Comparison of ENCODE assay signal across 21 cellular contexts in genomic region chr12:48580831-48581230, GRCh38. TPM values are rescaled to one million over a fixed set of nuclear protein-coding genes. Genes with fewer than 3 reads are reported as not detected.
DNase-seq lines count a peak whose midpoint lies in the region; ATAC-seq and TF ChIP-seq lines count a peak whose summit lies in the region.
"Had no signal": no experiment of that assay in that cellular context is flagged by ENCODE, and none has a peak within 500 bp of the region (broad histone marks: within the 10 kb centered on the region; RNA-seq: fewer than 3 reads in every experiment).

No MANE protein-coding gene starts in this region.

- POLR2A ChIA-PET in MCF 10A (lab: Yijun Ruan, JAX), result interaction anchor here (1.0 to 1.5 kb wide), 2 partner anchors 10 to 26 kb away, joined by 5 to 6 read pairs; no protein-coding TSS in a partner anchor

- no peak for ATAC-seq in HG03378 (IDR thresholded peaks at IDR 0.05; ENCODE audit: unreplicated experiment)
- ATAC-seq: Panc1 had no signal

- intact Hi-C loops in MCF 10A (cut with micrococcal nuclease) (no loop called here), breast epithelium (cut with DNase I; ENCODE audit: low total_unique reads) (no loop called here)

- no peaks in the 10 kb centered on the region for H3K9me3 ChIP-seq in breast epithelium

- CTCF ChIA-PET in MCF 10A (lab: Yijun Ruan, JAX), result interaction anchor here (0.8 kb wide), 2 partner anchors 25 to 135 kb away, joined by 3 to 4 read pairs; no protein-coding TSS in a partner anchor

- H3K4me3 Mint-ChIP-seq in MCF 10A (ENCODE audit: unreplicated experiment) (no peak overlapping the region), glutamatergic neuron (ENCODE audit: unreplicated experiment) (no peak overlapping the region)
- H3K4me3 Mint-ChIP-seq: T-helper 1 cell treated with Interleukin-12 subunit alpha and Interleukin-12 subunit beta and Interleukin-4 antibody, amounts not matched to agents 30 μg/mL and 1 μg/mL, for 36 hours had no signal

- no peaks in the 10 kb centered on the region for H3K4me1 ChIP-seq in breast epithelium

- no peak for TF ChIP-seq CTCF in MCF 10A (IDR thresholded peaks at IDR 0.05; ENCODE audit: unreplicated experiment)
- no peak for TF ChIP-seq CTCF in breast epithelium (IDR thresholded peaks at IDR 0.05)
- no peak for TF ChIP-seq CTCF in epithelial cell of esophagus (IDR thresholded peaks at IDR 0.05; ENCODE audit: insufficient read depth, low read depth, low read length, missing control alignments)
- no peak for TF ChIP-seq CTCF in glutamatergic neuron (IDR thresholded peaks at IDR 0.05; ENCODE audit: partially characterized antibody, unreplicated experiment)

- H3K27ac Mint-ChIP-seq in MCF 10A (ENCODE audit: low read depth, unreplicated experiment) (no peak overlapping the region), glutamatergic neuron (ENCODE audit: unreplicated experiment) (no peak overlapping the region)
- H3K27ac Mint-ChIP-seq: T-helper 1 cell treated with Interleukin-12 subunit alpha and Interleukin-12 subunit beta and Interleukin-4 antibody, amounts not matched to agents 30 μg/mL and 1 μg/mL, for 36 hours had no signal

- no peaks in the 10 kb centered on the region for H3K27me3 ChIP-seq in breast epithelium

- H3K36me3 Mint-ChIP-seq in MCF 10A (ENCODE audit: insufficient read depth, unreplicated experiment), result peaks cover 6% of the 10 kb centered on the region
- no peaks in the 10 kb centered on the region for H3K36me3 Mint-ChIP-seq in glutamatergic neuron (ENCODE audit: unreplicated experiment)

- H3K36me3 ChIP-seq in breast epithelium, result no peaks in the 10 kb centered on the region

- H3K27me3 Mint-ChIP-seq in MCF 10A (ENCODE audit: insufficient read depth, unreplicated experiment) (no peaks in the 10 kb centered on the region), glutamatergic neuron (ENCODE audit: unreplicated experiment) (no peaks in the 10 kb centered on the region)

- no peak for TF ChIP-seq POLR2A in breast epithelium (IDR thresholded peaks at IDR 0.05)

- no TSS peak for BruUV-seq in MCF 10A (replicated peaks; lab: Mats Ljungman, UMichigan)

- no peak overlapping the region for H3K27ac ChIP-seq in breast epithelium
- H3K27ac ChIP-seq: C4-2B had no signal

- H3K9me3 Mint-ChIP-seq in MCF 10A (ENCODE audit: unreplicated experiment) (no peaks in the 10 kb centered on the region), glutamatergic neuron (ENCODE audit: unreplicated experiment) (peaks cover 1% of the 10 kb centered on the region)
- H3K9me3 Mint-ChIP-seq: T-helper 1 cell treated with Interleukin-12 subunit alpha and Interleukin-12 subunit beta and Interleukin-4 antibody, amounts not matched to agents 30 μg/mL and 1 μg/mL, for 36 hours had no signal

- DNase-seq in MCF 10A (ENCODE audit: unreplicated experiment) (peak; percentile 27), breast epithelium (ENCODE audit: low spot score in 2 of 2) (no peak), RKO (ENCODE audit: low spot score) (peak; percentile 32), epithelial cell of esophagus (ENCODE audit: low read depth) (peak; percentile 87), AG08396 (ENCODE audit: low spot score) (no peak), NCI-H1930 (lab: John Stamatoyannopoulos, UW) (no peak), glutamatergic neuron (no peak)
- DNase-seq: 8988T, DND-41, GDM1, GOT3, KBM-7, NCI-H1092 treated with DMSO at 0.1 percent for 48 hours, NCI-H510A treated with DMSO at 0.1 percent for 48 hours, NCI-H82, SHP77 had no signal

- no peak overlapping the region for H3K4me3 ChIP-seq in breast epithelium
- no peak overlapping the region for H3K4me3 ChIP-seq in epithelial cell of esophagus (ENCODE audit: low read length)

- H3K4me1 Mint-ChIP-seq in MCF 10A (ENCODE audit: insufficient read depth, unreplicated experiment) (no peaks in the 10 kb centered on the region), glutamatergic neuron (ENCODE audit: low read depth, unreplicated experiment) (no peaks in the 10 kb centered on the region)

RNA-seq across cellular contexts. Expression of gene LALBA, which starts 11.0 kb away (rescaled TPM):
- total RNA-seq in MCF 10A (2022), result not detected in 2 replicates
- total RNA-seq in breast epithelium, result not detected
- not detected for total RNA-seq in glutamatergic neuron (ENCODE audit: unreplicated experiment)
- total RNA-seq: M059J had no signal

RNA-seq across cellular contexts. Expression of gene OR8S1, which starts 55.4 kb away (rescaled TPM):
- total RNA-seq in MCF 10A (2022) (not detected in 2 replicates), breast epithelium (not detected), glutamatergic neuron (ENCODE audit: unreplicated experiment) (not detected)
- total RNA-seq: M059J had no signal

Comparison
In these comparisons a context has a peak if more than half of its experiments do, and no peak if none do; other contexts are left out.
1. DNase-seq: peak in MCF 10A (single experiment), RKO (single experiment) and epithelial cell of esophagus (single experiment); none in breast epithelium (0 of 2), AG08396 (single experiment), NCI-H1930 (0 of 2) and glutamatergic neuron (single experiment).